ENCODE assay signal across 8 cellular contexts in the genomic region with DNA sequence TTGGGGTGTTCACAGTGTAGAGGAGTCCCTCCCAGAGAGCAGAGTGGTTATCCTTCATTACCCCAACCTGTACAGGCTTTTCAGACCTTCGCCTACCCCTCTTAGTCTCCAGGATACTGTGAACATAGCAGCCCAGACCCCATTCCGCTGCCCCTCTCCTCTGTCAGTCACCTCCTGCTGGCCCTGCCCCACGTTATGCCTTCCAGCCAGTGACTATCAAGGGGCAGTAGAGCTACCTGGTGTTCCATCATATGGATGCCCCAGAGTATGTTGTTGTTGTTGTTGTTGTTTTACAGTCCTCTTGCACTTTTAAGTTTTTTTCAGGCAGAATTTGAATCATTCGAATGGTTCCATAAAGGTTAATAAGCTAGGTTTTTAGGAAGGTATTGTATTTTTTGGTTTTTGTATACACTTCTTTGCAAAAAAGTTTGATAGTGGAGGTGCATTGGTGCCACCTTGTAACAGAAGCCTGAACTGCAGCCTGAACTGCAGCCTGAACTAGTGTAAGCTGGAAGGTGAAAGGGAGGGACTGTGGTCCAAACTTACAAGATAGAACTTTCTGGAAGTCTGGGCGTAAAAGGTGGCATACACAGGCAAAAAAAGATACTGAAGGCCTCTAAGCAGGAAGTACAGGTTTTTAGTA.
DNase-seq lines count a peak whose midpoint lies in the region; ATAC-seq, FAIRE-seq and TF ChIP-seq lines count a peak whose summit lies in the region.

No MANE protein-coding gene starts in this region.

- peak; percentile 0 for DNase-seq in NCI-H2171 treated with DMSO at 0.1 percent for 48 hours (lab: John Stamatoyannopoulos, UW)
- DNase-seq in NCI-H2171 (lab: John Stamatoyannopoulos, UW), result no peak
- peak; percentile 27 for DNase-seq in activated CD8-positive, alpha-beta T cell treated with anti-CD3 and anti-CD28 coated beads, Interleukin-2, amount 10 ng/mL, durations not matched to agents 7 days and 5 days
- peak; percentile 1 for DNase-seq in HepG2 (ENCODE audit: low spot score)
- DNase-seq in activated CD8-positive, alpha-beta memory T cell treated with anti-CD3 and anti-CD28 coated beads, Interleukin-2, amount 10 ng/mL, durations not matched to agents 7 days and 5 days, result no peak
- DNase-seq in hepatic stellate cell (ENCODE audit: low spot score), result no peak

- WGBS in HepG2 (ENCODE audit: low lambda C conversion rate), result 90% methylated on average over 4 of the region's 5 CpGs

- no peak overlapping the region for H3K9ac ChIP-seq in HepG2 (ENCODE audit: insufficient read depth, low read depth, low read length)

- no peak overlapping the region for H3K27ac ChIP-seq in HepG2 (ENCODE audit: extremely low read length, insufficient read depth, low read length)

- no peaks in the 10 kb centered on the region for H3K27me3 Mint-ChIP-seq in activated CD8-positive, alpha-beta T cell treated with anti-CD3 and anti-CD28 coated beads, Interleukin-2, amount 10 ng/mL, durations not matched to agents 7 days and 5 days (ENCODE audit: low read depth)
- H3K27me3 Mint-ChIP-seq in activated CD8-positive, alpha-beta memory T cell treated with anti-CD3 and anti-CD28 coated beads, Interleukin-2, amount 10 ng/mL, durations not matched to agents 7 days and 5 days, result no peaks in the 10 kb centered on the region

- no peak overlapping the region for H3K4me2 ChIP-seq in HepG2 (ENCODE audit: low read depth, low read length)

- peak; percentile 36 for TF ChIP-seq CTCF in HepG2 (CRISPR knock-in tag; IDR thresholded peaks at IDR 0.05)

- no peaks in the 10 kb centered on the region for H3K4me1 ChIP-seq in HepG2 (ENCODE audit: insufficient read depth, low read length)

- in situ Hi-C loops in HepG2 (cut with HindIII; ENCODE audit: extremely low pct_ligation_motif_present, low pct_unique_long_range_greater_than_20kb), result no loop called here

- H4K20me1 ChIP-seq in HepG2 (ENCODE audit: insufficient read depth, low read length), result no peaks in the 10 kb centered on the region

- H3K4me3 Mint-ChIP-seq in activated CD8-positive, alpha-beta T cell treated with anti-CD3 and anti-CD28 coated beads, Interleukin-2, amount 10 ng/mL, durations not matched to agents 7 days and 5 days, result no peak overlapping the region
- no peak overlapping the region for H3K4me3 Mint-ChIP-seq in activated CD8-positive, alpha-beta memory T cell treated with anti-CD3 and anti-CD28 coated beads, Interleukin-2, amount 10 ng/mL, durations not matched to agents 7 days and 5 days

- H3K36me3 Mint-ChIP-seq in activated CD8-positive, alpha-beta T cell treated with anti-CD3 and anti-CD28 coated beads, Interleukin-2, amount 10 ng/mL, durations not matched to agents 7 days and 5 days (ENCODE audit: low read depth), result peaks cover 5% of the 10 kb centered on the region
- H3K36me3 Mint-ChIP-seq in activated CD8-positive, alpha-beta memory T cell treated with anti-CD3 and anti-CD28 coated beads, Interleukin-2, amount 10 ng/mL, durations not matched to agents 7 days and 5 days, result no peaks in the 10 kb centered on the region

- intact Hi-C loops in HepG2 (cut with micrococcal nuclease; ENCODE audit: unreplicated experiment), result no loop called here

- POLR2A ChIA-PET in activated CD8-positive, alpha-beta T cell treated with anti-CD3 and anti-CD28 coated beads, Interleukin-2, amount 10 ng/mL, durations not matched to agents 7 days and 5 days (lab: Charles Lee), result no interaction called here
- POLR2A ChIA-PET in HepG2 (lab: Yijun Ruan, JAX), result no interaction called here

- H3K27ac Mint-ChIP-seq in activated CD8-positive, alpha-beta T cell treated with anti-CD3 and anti-CD28 coated beads, Interleukin-2, amount 10 ng/mL, durations not matched to agents 7 days and 5 days, result no peak overlapping the region
- no peak overlapping the region for H3K27ac Mint-ChIP-seq in activated CD8-positive, alpha-beta memory T cell treated with anti-CD3 and anti-CD28 coated beads, Interleukin-2, amount 10 ng/mL, durations not matched to agents 7 days and 5 days

- H3K79me2 ChIP-seq in HepG2 (ENCODE audit: insufficient read depth, low read length), result no peaks in the 10 kb centered on the region

- H3K4me3 ChIP-seq in HepG2 (replicated peaks in 1 of 3; ENCODE audit: insufficient read depth in 1 of 3, low read depth in 2 of 3, low read length in 3 of 3), result no peak overlapping the region

- ATAC-seq in HG03095 (IDR thresholded peaks at IDR 0.05; ENCODE audit: unreplicated experiment), result peak; percentile 57
- no peak for ATAC-seq in activated CD8-positive, alpha-beta T cell treated with anti-CD3 and anti-CD28 coated beads, Interleukin-2, amount 10 ng/mL, durations not matched to agents 7 days and 5 days
- peak; percentile 61 for ATAC-seq in HepG2
- no peak for ATAC-seq in activated CD8-positive, alpha-beta memory T cell treated with anti-CD3 and anti-CD28 coated beads, Interleukin-2, amount 10 ng/mL, durations not matched to agents 7 days and 5 days
- no peak for ATAC-seq in GM21723 (IDR thresholded peaks at IDR 0.05; ENCODE audit: unreplicated experiment)

- TF ChIP-seq EP300 in HepG2 (IDR thresholded peaks at IDR 0.05; ENCODE audit: low read depth in 2 of 2, low read length in 2 of 2), result no peak
- no peak for TF ChIP-seq EP300 in HepG2 (CRISPR knock-in tag; IDR thresholded peaks at IDR 0.05; ENCODE audit: borderline replicate concordance)

- no peaks in the 10 kb centered on the region for H3K9me3 ChIP-seq in HepG2 (ENCODE audit: low read length)

- no peaks in the 10 kb centered on the region for H3K9me3 Mint-ChIP-seq in activated CD8-positive, alpha-beta T cell treated with anti-CD3 and anti-CD28 coated beads, Interleukin-2, amount 10 ng/mL, durations not matched to agents 7 days and 5 days (ENCODE audit: insufficient read depth)
- no peaks in the 10 kb centered on the region for H3K9me3 Mint-ChIP-seq in activated CD8-positive, alpha-beta memory T cell treated with anti-CD3 and anti-CD28 coated beads, Interleukin-2, amount 10 ng/mL, durations not matched to agents 7 days and 5 days (ENCODE audit: low read depth)

- peaks cover 0 to 5% of the 10 kb centered on the region in 2 experiments; a peak in 1 of 5 replicates for H3K36me3 ChIP-seq in HepG2 (replicated peaks in 1 of 2; ENCODE audit: control insufficient read depth in 1 of 2, insufficient read depth in 2 of 2, low read length in 2 of 2)

- no peak overlapping the region for H2AFZ ChIP-seq in HepG2 (ENCODE audit: low read length)

- BruUV-seq in HepG2 (replicated peaks; lab: Mats Ljungman, UMichigan), result no TSS peak

- TF ChIP-seq POLR2A in HepG2 (IDR thresholded peaks at IDR 0.05; ENCODE audit: insufficient read depth in 1 of 2, low read depth in 2 of 2, low read length in 2 of 2), result no peak

- CTCF ChIA-PET in activated CD8-positive, alpha-beta T cell treated with anti-CD3 and anti-CD28 coated beads, Interleukin-2, amount 10 ng/mL, durations not matched to agents 7 days and 5 days (lab: Charles Lee), result interaction anchor here (1.1 to 1.3 kb wide), 2 partner anchors 8 to 65 kb away, joined by 3 to 4 read pairs; no protein-coding TSS in a partner anchor
- CTCF ChIA-PET in HepG2 (lab: Yijun Ruan, JAX; ENCODE audit: low intra/inter-chr PET ratio, low total read pairs), result no interaction called here
- CTCF ChIA-PET in activated CD8-positive, alpha-beta memory T cell treated with anti-CD3 and anti-CD28 coated beads, Interleukin-2, amount 10 ng/mL, durations not matched to agents 7 days and 5 days (lab: Charles Lee), result interaction anchor here (1.4 kb wide), 1 partner anchor 341 kb away, joined by 4 read pairs; no protein-coding TSS in a partner anchor

- H3K27me3 ChIP-seq in HepG2 (ENCODE audit: control insufficient read depth in 1 of 2, insufficient read depth in 2 of 2, low read length in 2 of 2), result no peaks in the 10 kb centered on the region

- H3K4me1 Mint-ChIP-seq in activated CD8-positive, alpha-beta T cell treated with anti-CD3 and anti-CD28 coated beads, Interleukin-2, amount 10 ng/mL, durations not matched to agents 7 days and 5 days (ENCODE audit: low read depth), result no peaks in the 10 kb centered on the region
- no peaks in the 10 kb centered on the region for H3K4me1 Mint-ChIP-seq in activated CD8-positive, alpha-beta memory T cell treated with anti-CD3 and anti-CD28 coated beads, Interleukin-2, amount 10 ng/mL, durations not matched to agents 7 days and 5 days

- FAIRE-seq in HepG2 (lab: Jason Lieb, UNC), result peak; percentile 73

- TF ChIP-seq RAD21 in HepG2 (CRISPR knock-in tag; IDR thresholded peaks at IDR 0.05), result no peak

TF ChIP-seq in HepG2, 621 proteins besides CTCF, POLR2A, EP300 and RAD21:
- TF ChIP-seq STAG1 (CRISPR knock-in tag; IDR thresholded peaks at IDR 0.05) (peak; percentile 39), ZNF510 (CRISPR knock-in tag; IDR thresholded peaks at IDR 0.05; ENCODE audit: low read depth) (no peak), SMC3 (IDR thresholded peaks at IDR 0.05; ENCODE audit: low read length) (0 out of 2 replicates have a peak, but pooled peaks have one; percentile 16), KLF6 (CRISPR knock-in tag; IDR thresholded peaks at IDR 0.05) (no peak)
- TF ChIP-seq, protein P1, sequence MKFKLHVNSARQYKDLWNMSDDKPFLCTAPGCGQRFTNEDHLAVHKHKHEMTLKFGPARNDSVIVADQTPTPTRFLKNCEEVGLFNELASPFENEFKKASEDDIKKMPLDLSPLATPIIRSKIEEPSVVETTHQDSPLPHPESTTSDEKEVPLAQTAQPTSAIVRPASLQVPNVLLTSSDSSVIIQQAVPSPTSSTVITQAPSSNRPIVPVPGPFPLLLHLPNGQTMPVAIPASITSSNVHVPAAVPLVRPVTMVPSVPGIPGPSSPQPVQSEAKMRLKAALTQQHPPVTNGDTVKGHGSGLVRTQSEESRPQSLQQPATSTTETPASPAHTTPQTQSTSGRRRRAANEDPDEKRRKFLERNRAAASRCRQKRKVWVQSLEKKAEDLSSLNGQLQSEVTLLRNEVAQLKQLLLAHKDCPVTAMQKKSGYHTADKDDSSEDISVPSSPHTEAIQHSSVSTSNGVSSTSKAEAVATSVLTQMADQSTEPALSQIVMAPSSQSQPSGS (CRISPR knock-in tag; IDR thresholded peaks at IDR 0.05), result no peak
- TF ChIP-seq, protein P2, sequence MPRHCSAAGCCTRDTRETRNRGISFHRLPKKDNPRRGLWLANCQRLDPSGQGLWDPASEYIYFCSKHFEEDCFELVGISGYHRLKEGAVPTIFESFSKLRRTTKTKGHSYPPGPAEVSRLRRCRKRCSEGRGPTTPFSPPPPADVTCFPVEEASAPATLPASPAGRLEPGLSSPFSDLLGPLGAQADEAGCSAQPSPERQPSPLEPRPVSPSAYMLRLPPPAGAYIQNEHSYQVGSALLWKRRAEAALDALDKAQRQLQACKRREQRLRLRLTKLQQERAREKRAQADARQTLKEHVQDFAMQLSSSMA (CRISPR knock-in tag; IDR thresholded peaks at IDR 0.05), result no peak
TF ChIP-seq in HepG2: peak in this region for 2.

Comparison
In these comparisons a context has a peak if more than half of its experiments do, and no peak if none do; other contexts are left out.
1. DNase-seq: peak in NCI-H2171 treated with DMSO at 0.1 percent for 48 hours (single experiment), activated CD8-positive, alpha-beta T cell treated with anti-CD3 and anti-CD28 coated beads, Interleukin-2, amount 10 ng/mL, durations not matched to agents 7 days and 5 days (single experiment) and HepG2 (single experiment); none in NCI-H2171 (single experiment), activated CD8-positive, alpha-beta memory T cell treated with anti-CD3 and anti-CD28 coated beads, Interleukin-2, amount 10 ng/mL, durations not matched to agents 7 days and 5 days (single experiment) and hepatic stellate cell (single experiment).
2. ATAC-seq: peak in HG03095 (single experiment) and HepG2 (single experiment); none in activated CD8-positive, alpha-beta T cell treated with anti-CD3 and anti-CD28 coated beads, Interleukin-2, amount 10 ng/mL, durations not matched to agents 7 days and 5 days (single experiment), activated CD8-positive, alpha-beta memory T cell treated with anti-CD3 and anti-CD28 coated beads, Interleukin-2, amount 10 ng/mL, durations not matched to agents 7 days and 5 days (single experiment) and GM21723 (single experiment).